ENCODE assay signal across 23 cellular contexts in the genomic region with DNA sequence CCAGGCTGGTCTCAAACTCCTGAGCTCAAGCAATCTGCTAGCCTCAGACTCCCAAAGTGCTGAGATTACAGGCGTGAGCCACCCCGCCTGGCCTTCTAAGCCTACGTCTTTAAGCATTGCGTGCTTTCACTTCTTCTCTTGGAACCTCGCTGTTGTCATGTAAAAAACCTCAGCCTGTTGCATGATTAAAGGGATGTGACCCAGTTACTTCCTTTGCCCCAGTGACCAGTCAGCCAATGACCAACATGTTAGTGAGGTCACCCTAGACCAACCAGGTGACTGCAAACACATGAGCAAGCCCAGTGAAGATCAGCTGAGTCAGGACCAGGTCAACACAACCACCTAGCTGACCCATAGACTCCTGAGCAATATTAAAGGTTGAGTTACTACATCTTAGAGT. TPM values are rescaled to one million over a fixed set of nuclear protein-coding genes. Genes with fewer than 3 reads are reported as not detected.
DNase-seq lines count a peak whose midpoint lies in the region; ATAC-seq and TF ChIP-seq lines count a peak whose summit lies in the region.
"Had no signal": no experiment of that assay in that cellular context is flagged by ENCODE, and none has a peak within 500 bp of the region (broad histone marks: within the 10 kb centered on the region; RNA-seq: fewer than 3 reads in every experiment).

No MANE protein-coding gene starts in this region.

- 93% methylated on average over 5 of the region's 5 CpGs for WGBS in endodermal cell (ENCODE audit: insufficient coverage in 1 of 2, insufficient read length in 1 of 2), 2 experiments

- H3K27me3 Mint-ChIP-seq in endodermal cell (ENCODE audit: insufficient read depth) (peaks cover 3% of the 10 kb centered on the region), chondrocyte (ENCODE audit: low read depth) (peaks cover 17% of the 10 kb centered on the region)

- intact Hi-C loops in upper lobe of right lung (cut with DNase I): no loop called here

- no peaks in the 10 kb centered on the region for H3K36me3 Mint-ChIP-seq in endodermal cell (ENCODE audit: low read depth)
- no peaks in the 10 kb centered on the region for H3K36me3 Mint-ChIP-seq in chondrocyte (ENCODE audit: low read depth)
- H3K36me3 Mint-ChIP-seq: stimulated activated memory B cell treated with anti-CD40 and anti-IgM and Interleukin-4, amounts not matched to agents 10 μg/mL and 1 μg/mL and 100 μg/mL, for 72 hours had no signal

- H3K4me1 ChIP-seq in endodermal cell (ENCODE audit: control insufficient read depth, insufficient read depth, low read length) (no peaks in the 10 kb centered on the region), upper lobe of right lung (no peaks in the 10 kb centered on the region)
- H3K4me1 ChIP-seq: BLaER1 had no signal

- peak; percentile 8 for DNase-seq in SIG-M5 treated with dmso at 0.1 percent for 504 hours (lab: John Stamatoyannopoulos, UW; ENCODE audit: unreplicated experiment)
- no peak for DNase-seq in SIG-M5 (lab: John Stamatoyannopoulos, UW)
- peak; percentile 64 for DNase-seq in NOMO-1 treated with DMSO at 0.1 percent for 48 hours (lab: John Stamatoyannopoulos, UW; ENCODE audit: unreplicated experiment)
- peak; percentile 69 for DNase-seq in endodermal cell
- DNase-seq in upper lobe of right lung: no peak
- DNase-seq in activated CD4-positive, alpha-beta T cell treated with anti-CD3 and anti-CD28 coated beads, Interleukin-2, amount 50 U/mL, for 48 hours: no peak
- DNase-seq in chondrocyte (ENCODE audit: low spot score): no peak
- DNase-seq: activated CD4-positive, CD25-positive, alpha-beta regulatory T cell; activated CD8-positive, alpha-beta T cell treated with anti-CD3 and anti-CD28 coated beads, Interleukin-2, amount 10 ng/mL, durations not matched to agents 7 days and 5 days; dermis blood vessel endothelial cell; GOT3; NCI-H1417 treated with DMSO at 0.1 percent for 48 hours; occipital lobe; right cardiac atrium; SHP77 treated with DMSO at 0.1 percent for 48 hours; T-helper 2 cell had no signal

- H3K4me3 ChIP-seq in endodermal cell (ENCODE audit: low read length) (no peak overlapping the region), upper lobe of right lung (no peak overlapping the region)
- H3K4me3 ChIP-seq: BLaER1 had no signal

- ATAC-seq in upper lobe of right lung: peak; percentile 85
- ATAC-seq in GM18868 (IDR thresholded peaks at IDR 0.05; ENCODE audit: unreplicated experiment): no peak
- ATAC-seq: activated CD8-positive, alpha-beta T cell treated with anti-CD3 and anti-CD28 coated beads, Interleukin-2, amount 10 ng/mL, durations not matched to agents 7 days and 5 days; right cardiac atrium; stimulated activated memory B cell treated with anti-CD40 and anti-IgM and Interleukin-4, amounts not matched to agents 10 μg/mL and 1 μg/mL and 100 μg/mL, for 72 hours had no signal

- H3K9ac ChIP-seq in endodermal cell (ENCODE audit: extremely low read depth, low read length, poor library complexity, severe bottlenecking): no peak overlapping the region
- H3K9ac ChIP-seq: BLaER1, KMS-11 had no signal

- H3K27ac ChIP-seq in endodermal cell (ENCODE audit: low read depth, low read length) (no peak overlapping the region), upper lobe of right lung (no peak overlapping the region)
- H3K27ac ChIP-seq: 22Rv1, BLaER1, KMS-11 had no signal

- H3K27me3 ChIP-seq in endodermal cell (ENCODE audit: control insufficient read depth, insufficient read depth, low read length, poor library complexity, severe bottlenecking) (no peaks in the 10 kb centered on the region), upper lobe of right lung (no peaks in the 10 kb centered on the region)
- H3K27me3 ChIP-seq: BLaER1 had no signal

- TF ChIP-seq CTCF in endodermal cell (conservative IDR thresholded peaks at IDR 0.05): no peak
- no peak for TF ChIP-seq CTCF in upper lobe of right lung (IDR thresholded peaks at IDR 0.05)
- no peak for TF ChIP-seq CTCF in chondrocyte (IDR thresholded peaks at IDR 0.05)

- no peaks in the 10 kb centered on the region for H3K9me3 Mint-ChIP-seq in endodermal cell
- peaks cover 10% of the 10 kb centered on the region for H3K9me3 Mint-ChIP-seq in chondrocyte (ENCODE audit: low read depth)

- H3K4me1 Mint-ChIP-seq in endodermal cell (no peaks in the 10 kb centered on the region), chondrocyte (ENCODE audit: low read depth) (no peaks in the 10 kb centered on the region)
- H3K4me1 Mint-ChIP-seq: stimulated activated memory B cell treated with anti-CD40 and anti-IgM and Interleukin-4, amounts not matched to agents 10 μg/mL and 1 μg/mL and 100 μg/mL, for 72 hours had no signal

- H3K27ac Mint-ChIP-seq in endodermal cell (no peak overlapping the region), chondrocyte (ENCODE audit: unreplicated experiment) (no peak overlapping the region)
- H3K27ac Mint-ChIP-seq: activated CD8-positive, alpha-beta T cell treated with anti-CD3 and anti-CD28 coated beads, Interleukin-2, amount 10 ng/mL, durations not matched to agents 7 days and 5 days; stimulated activated memory B cell treated with anti-CD40 and anti-IgM and Interleukin-4, amounts not matched to agents 10 μg/mL and 1 μg/mL and 100 μg/mL, for 72 hours had no signal

- H3K4me3 Mint-ChIP-seq in endodermal cell: no peak overlapping the region
- H3K4me3 Mint-ChIP-seq in chondrocyte (ENCODE audit: unreplicated experiment): no peak overlapping the region
- H3K4me3 Mint-ChIP-seq: activated CD8-positive, alpha-beta T cell treated with anti-CD3 and anti-CD28 coated beads, Interleukin-2, amount 10 ng/mL, durations not matched to agents 7 days and 5 days; stimulated activated memory B cell treated with anti-CD40 and anti-IgM and Interleukin-4, amounts not matched to agents 10 μg/mL and 1 μg/mL and 100 μg/mL, for 72 hours had no signal

- peaks cover 1% of the 10 kb centered on the region for H3K9me3 ChIP-seq in endodermal cell (ENCODE audit: control insufficient read depth, low read length)
- H3K9me3 ChIP-seq in upper lobe of right lung: no peaks in the 10 kb centered on the region

- H3K36me3 ChIP-seq in endodermal cell (ENCODE audit: control insufficient read depth, insufficient read depth, low read length) (no peaks in the 10 kb centered on the region), upper lobe of right lung (no peaks in the 10 kb centered on the region)
- H3K36me3 ChIP-seq: BLaER1 had no signal

RNA-seq across cellular contexts. Expression of a gene that starts 10.5 kb away (rescaled TPM):
- total RNA-seq in endodermal cell (under 1 TPM in 1 of 2 donors, not detected in 1; 0.18 TPM), upper lobe of right lung (0.17 TPM), chondrocyte (0.07 TPM in 1 of 3 replicates, not detected in the others)
- polyA plus RNA-seq in endodermal cell (2013, experiment 1 of 2): 0.04 TPM
- not detected for polyA plus RNA-seq in endodermal cell (2013, experiment 2 of 2)
- total RNA-seq: epithelial cell of proximal tubule had no signal
- polyA plus RNA-seq: liver, right cardiac atrium had no signal

Comparison
In these comparisons a context has a peak if more than half of its experiments do, and no peak if none do; other contexts are left out.
1. DNase-seq: peak in SIG-M5 treated with dmso at 0.1 percent for 504 hours (single experiment), NOMO-1 treated with DMSO at 0.1 percent for 48 hours (single experiment) and endodermal cell (single experiment); none in SIG-M5 (single experiment), upper lobe of right lung (single experiment), activated CD4-positive, alpha-beta T cell treated with anti-CD3 and anti-CD28 coated beads, Interleukin-2, amount 50 U/mL, for 48 hours (0 of 2) and chondrocyte (single experiment).